In genomic region chr9:130461218-130461630, GRCh38 we compare ENCODE assay signal across 1 cellular context.
TF ChIP-seq lines count a peak whose summit lies in the region.

No MANE protein-coding gene starts in this region.

TF ChIP-seq in HepG2, 621 proteins besides CTCF, POLR2A, EP300 and RAD21 (continued from another document and continues in another):
- TF ChIP-seq, protein P1, sequence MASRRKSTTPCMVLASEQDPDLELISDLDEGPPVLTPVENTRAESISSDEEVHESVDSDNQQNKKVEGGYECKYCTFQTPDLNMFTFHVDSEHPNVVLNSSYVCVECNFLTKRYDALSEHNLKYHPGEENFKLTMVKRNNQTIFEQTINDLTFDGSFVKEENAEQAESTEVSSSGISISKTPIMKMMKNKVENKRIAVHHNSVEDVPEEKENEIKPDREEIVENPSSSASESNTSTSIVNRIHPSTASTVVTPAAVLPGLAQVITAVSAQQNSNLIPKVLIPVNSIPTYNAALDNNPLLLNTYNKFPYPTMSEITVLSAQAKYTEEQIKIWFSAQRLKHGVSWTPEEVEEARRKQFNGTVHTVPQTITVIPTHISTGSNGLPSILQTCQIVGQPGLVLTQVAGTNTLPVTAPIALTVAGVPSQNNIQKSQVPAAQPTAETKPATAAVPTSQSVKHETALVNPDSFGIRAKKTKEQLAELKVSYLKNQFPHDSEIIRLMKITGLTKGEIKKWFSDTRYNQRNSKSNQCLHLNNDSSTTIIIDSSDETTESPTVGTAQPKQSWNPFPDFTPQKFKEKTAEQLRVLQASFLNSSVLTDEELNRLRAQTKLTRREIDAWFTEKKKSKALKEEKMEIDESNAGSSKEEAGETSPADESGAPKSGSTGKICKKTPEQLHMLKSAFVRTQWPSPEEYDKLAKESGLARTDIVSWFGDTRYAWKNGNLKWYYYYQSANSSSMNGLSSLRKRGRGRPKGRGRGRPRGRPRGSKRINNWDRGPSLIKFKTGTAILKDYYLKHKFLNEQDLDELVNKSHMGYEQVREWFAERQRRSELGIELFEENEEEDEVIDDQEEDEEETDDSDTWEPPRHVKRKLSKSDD (CRISPR knock-in tag; IDR thresholded peaks at IDR 0.05; ENCODE audit: low read depth) = no peak
- TF ChIP-seq CENPT (CRISPR knock-in tag; IDR thresholded peaks at IDR 0.05; ENCODE audit: low read depth) (no peak), ZNF709 (CRISPR knock-in tag; IDR thresholded peaks at IDR 0.05) (no peak), ATM (IDR thresholded peaks at IDR 0.05; ENCODE audit: borderline replicate concordance) (no peak), ZBTB3 (CRISPR knock-in tag; IDR thresholded peaks at IDR 0.05; ENCODE audit: borderline replicate concordance, low read depth) (no peak), ZNF777 (CRISPR knock-in tag; IDR thresholded peaks at IDR 0.05) (no peak), RBAK (CRISPR knock-in tag; IDR thresholded peaks at IDR 0.05) (no peak), POGZ (CRISPR knock-in tag; IDR thresholded peaks at IDR 0.05) (0 out of 2 replicates have a peak, but pooled peaks have one; percentile 20), U2AF2 (IDR thresholded peaks at IDR 0.05; ENCODE audit: low read depth, low read length) (no peak), ELF4 (CRISPR knock-in tag; IDR thresholded peaks at IDR 0.05; ENCODE audit: borderline replicate concordance) (no peak), TCF12 (IDR thresholded peaks at IDR 0.05) (no peak), TCF12 (CRISPR knock-in tag; IDR thresholded peaks at IDR 0.05) (no peak), ZNF234 (CRISPR knock-in tag; conservative IDR thresholded peaks at IDR 0.05) (no peak), HNF4A (CRISPR knock-in tag; IDR thresholded peaks at IDR 0.05) (no peak), ZNF350 (CRISPR knock-in tag; IDR thresholded peaks at IDR 0.05; ENCODE audit: borderline replicate concordance, low read depth) (0 out of 2 replicates have a peak, but pooled peaks have one; percentile 51), MTA3 (CRISPR knock-in tag; IDR thresholded peaks at IDR 0.05) (no peak), ZNF614 (CRISPR knock-in tag; IDR thresholded peaks at IDR 0.05; ENCODE audit: borderline replicate concordance) (no peak), PHF20 (CRISPR knock-in tag; IDR thresholded peaks at IDR 0.05) (no peak), ZHX2 (IDR thresholded peaks at IDR 0.05; ENCODE audit: low read depth) (no peak), ZHX2 (CRISPR knock-in tag; IDR thresholded peaks at IDR 0.05; ENCODE audit: borderline replicate concordance) (no peak), MED13 (CRISPR knock-in tag; IDR thresholded peaks at IDR 0.05) (no peak), ONECUT2 (CRISPR knock-in tag; IDR thresholded peaks at IDR 0.05) (no peak), GLMP (CRISPR knock-in tag; IDR thresholded peaks at IDR 0.05; ENCODE audit: borderline replicate concordance) (no peak), ZNF468 (CRISPR knock-in tag; IDR thresholded peaks at IDR 0.05) (no peak), ZFP37 (CRISPR knock-in tag; IDR thresholded peaks at IDR 0.05; ENCODE audit: borderline replicate concordance) (no peak), EZH2 (conservative IDR thresholded peaks at IDR 0.05; ENCODE audit: low read depth, low read length) (no peak), ZNF598 (CRISPR knock-in tag; IDR thresholded peaks at IDR 0.05; ENCODE audit: borderline replicate concordance) (peak; percentile 51; the same call in 1 of the 2 replicates), ZNF703 (CRISPR knock-in tag; IDR thresholded peaks at IDR 0.05; ENCODE audit: borderline replicate concordance) (no peak), ZBTB33 (CRISPR knock-in tag; IDR thresholded peaks at IDR 0.05) (peak; percentile 60; the same call in 1 of the 2 replicates), ZNF570 (CRISPR knock-in tag; IDR thresholded peaks at IDR 0.05; ENCODE audit: borderline replicate concordance) (no peak), DR1 (CRISPR knock-in tag; IDR thresholded peaks at IDR 0.05) (no peak), PAWR (CRISPR knock-in tag; IDR thresholded peaks at IDR 0.05; ENCODE audit: borderline replicate concordance) (no peak), BRCA1 (CRISPR knock-in tag; IDR thresholded peaks at IDR 0.05) (no peak), KLF6 (CRISPR knock-in tag; IDR thresholded peaks at IDR 0.05) (no peak), MTF2 (CRISPR knock-in tag; IDR thresholded peaks at IDR 0.05; ENCODE audit: borderline replicate concordance) (no peak), ZFP62 (CRISPR knock-in tag; IDR thresholded peaks at IDR 0.05) (no peak), HMG20B (CRISPR knock-in tag; conservative IDR thresholded peaks at IDR 0.05) (no peak), ZNF607 (CRISPR knock-in tag; IDR thresholded peaks at IDR 0.05; ENCODE audit: borderline replicate concordance) (no peak), ZNF44 (CRISPR knock-in tag; IDR thresholded peaks at IDR 0.05) (no peak), RELA (CRISPR knock-in tag; IDR thresholded peaks at IDR 0.05) (no peak), ZNF784 (CRISPR knock-in tag; IDR thresholded peaks at IDR 0.05; ENCODE audit: borderline replicate concordance) (no peak), ZNF546 (CRISPR knock-in tag; conservative IDR thresholded peaks at IDR 0.05) (no peak), ZNF101 (CRISPR knock-in tag; IDR thresholded peaks at IDR 0.05; ENCODE audit: borderline replicate concordance, low read depth) (no peak), SP140L (CRISPR knock-in tag; IDR thresholded peaks at IDR 0.05; ENCODE audit: borderline replicate concordance) (no peak), KDM5B (CRISPR knock-in tag; IDR thresholded peaks at IDR 0.05; ENCODE audit: borderline replicate concordance) (peak; percentile 54; the same call in 1 of the 2 replicates), GTF2F1 (IDR thresholded peaks at IDR 0.05; ENCODE audit: low read length) (no peak), TCF7L2 (IDR thresholded peaks at IDR 0.05; ENCODE audit: low read depth, low read length) (no peak), GMEB1 (CRISPR knock-in tag; IDR thresholded peaks at IDR 0.05; ENCODE audit: borderline replicate concordance) (no peak), TBX2 (CRISPR knock-in tag; IDR thresholded peaks at IDR 0.05; ENCODE audit: borderline replicate concordance) (no peak), ZNF446 (CRISPR knock-in tag; IDR thresholded peaks at IDR 0.05) (no peak)
- TF ChIP-seq, protein P2, sequence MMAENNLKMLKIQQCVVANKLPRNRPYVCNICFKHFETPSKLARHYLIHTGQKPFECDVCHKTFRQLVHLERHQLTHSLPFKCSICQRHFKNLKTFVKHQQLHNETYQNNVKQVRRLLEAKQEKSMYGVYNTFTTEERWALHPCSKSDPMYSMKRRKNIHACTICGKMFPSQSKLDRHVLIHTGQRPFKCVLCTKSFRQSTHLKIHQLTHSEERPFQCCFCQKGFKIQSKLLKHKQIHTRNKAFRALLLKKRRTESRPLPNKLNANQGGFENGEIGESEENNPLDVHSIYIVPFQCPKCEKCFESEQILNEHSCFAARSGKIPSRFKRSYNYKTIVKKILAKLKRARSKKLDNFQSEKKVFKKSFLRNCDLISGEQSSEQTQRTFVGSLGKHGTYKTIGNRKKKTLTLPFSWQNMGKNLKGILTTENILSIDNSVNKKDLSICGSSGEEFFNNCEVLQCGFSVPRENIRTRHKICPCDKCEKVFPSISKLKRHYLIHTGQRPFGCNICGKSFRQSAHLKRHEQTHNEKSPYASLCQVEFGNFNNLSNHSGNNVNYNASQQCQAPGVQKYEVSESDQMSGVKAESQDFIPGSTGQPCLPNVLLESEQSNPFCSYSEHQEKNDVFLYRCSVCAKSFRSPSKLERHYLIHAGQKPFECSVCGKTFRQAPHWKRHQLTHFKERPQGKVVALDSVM (CRISPR knock-in tag; IDR thresholded peaks at IDR 0.05) = no peak
- TF ChIP-seq, protein P3, sequence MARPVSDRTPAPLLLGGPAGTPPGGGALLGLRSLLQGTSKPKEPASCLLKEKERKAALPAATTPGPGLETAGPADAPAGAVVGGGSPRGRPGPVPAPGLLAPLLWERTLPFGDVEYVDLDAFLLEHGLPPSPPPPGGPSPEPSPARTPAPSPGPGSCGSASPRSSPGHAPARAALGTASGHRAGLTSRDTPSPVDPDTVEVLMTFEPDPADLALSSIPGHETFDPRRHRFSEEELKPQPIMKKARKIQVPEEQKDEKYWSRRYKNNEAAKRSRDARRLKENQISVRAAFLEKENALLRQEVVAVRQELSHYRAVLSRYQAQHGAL (CRISPR knock-in tag; IDR thresholded peaks at IDR 0.05; ENCODE audit: not compliant biosample characterization) = peak; percentile 34
- TF ChIP-seq, protein P4, sequence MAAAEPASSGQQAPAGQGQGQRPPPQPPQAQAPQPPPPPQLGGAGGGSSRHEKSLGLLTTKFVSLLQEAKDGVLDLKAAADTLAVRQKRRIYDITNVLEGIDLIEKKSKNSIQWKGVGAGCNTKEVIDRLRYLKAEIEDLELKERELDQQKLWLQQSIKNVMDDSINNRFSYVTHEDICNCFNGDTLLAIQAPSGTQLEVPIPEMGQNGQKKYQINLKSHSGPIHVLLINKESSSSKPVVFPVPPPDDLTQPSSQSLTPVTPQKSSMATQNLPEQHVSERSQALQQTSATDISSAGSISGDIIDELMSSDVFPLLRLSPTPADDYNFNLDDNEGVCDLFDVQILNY (CRISPR knock-in tag; conservative IDR thresholded peaks at IDR 0.05) = no peak
